In the genomic region with DNA sequence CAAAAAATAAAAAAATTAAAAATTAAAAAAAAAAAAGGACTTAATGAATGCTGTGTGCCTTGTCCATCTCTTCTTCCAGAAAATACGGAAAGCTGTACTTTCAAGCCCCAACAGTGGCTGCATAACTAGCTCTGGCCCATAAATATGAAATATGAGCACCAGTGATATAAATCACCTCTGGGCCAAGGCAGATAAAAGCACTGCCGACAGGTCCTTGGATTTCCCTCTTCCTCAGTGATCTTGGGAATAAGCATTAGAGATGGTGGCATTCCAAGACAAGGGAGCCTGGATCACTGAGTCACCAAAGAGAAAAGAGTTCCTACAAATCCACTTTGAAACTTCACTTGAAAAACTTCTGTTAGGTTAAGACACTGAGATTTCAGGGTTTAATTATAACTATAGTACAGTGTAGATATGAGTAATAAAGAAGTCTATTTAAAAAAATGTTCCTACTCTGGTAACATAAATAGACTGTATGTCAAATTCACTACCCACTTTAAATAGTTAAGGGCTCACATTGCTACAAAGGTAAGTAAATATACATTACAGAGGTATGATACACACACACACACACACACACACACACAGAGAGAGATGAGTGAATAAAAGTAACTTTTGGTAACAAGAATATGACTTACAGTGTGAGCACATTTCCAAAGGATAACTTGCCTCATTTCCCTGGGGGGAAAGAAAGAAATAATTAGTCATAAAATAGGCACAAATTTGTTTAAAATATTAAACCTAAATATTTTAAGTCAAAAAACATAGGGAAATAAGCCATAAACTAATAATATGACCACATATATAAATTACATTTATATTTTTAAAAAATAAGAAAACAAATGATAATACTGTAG, we compare ENCODE assay signal across 9 cellular contexts. TPM values are rescaled to one million over a fixed set of nuclear protein-coding genes. Genes with fewer than 3 reads are reported as not detected.
DNase-seq lines count a peak whose midpoint lies in the region; ATAC-seq and TF ChIP-seq lines count a peak whose summit lies in the region.
"Had no signal": no experiment of that assay in that cellular context is flagged by ENCODE, and none has a peak within 500 bp of the region (broad histone marks: within the 10 kb centered on the region; RNA-seq: fewer than 3 reads in every experiment).

No MANE protein-coding gene starts in this region.

- DNase-seq in adrenal gland (peak in 5 of 7 donors; percentile 33 to 47 (median 37)), prostate gland (ENCODE audit: low spot score) (peak; percentile 6), H4 (ENCODE audit: low spot score) (no peak)
- DNase-seq: amygdala, NCI-H146 had no signal

- TF ChIP-seq CTCF in adrenal gland (IDR thresholded peaks at IDR 0.05) (no peak), prostate gland (IDR thresholded peaks at IDR 0.05) (no peak)

- H3K9me3 ChIP-seq in adrenal gland (replicated peaks in 1 of 3) (no peaks in the 10 kb centered on the region), prostate gland (no peaks in the 10 kb centered on the region)

- H3K4me3 ChIP-seq in GM08714 (ENCODE audit: low read length), result peak overlapping the region; percentile 49; the same call in 1 of the 2 replicates
- H3K4me3 ChIP-seq in adrenal gland, result no peak overlapping the region
- H3K4me3 ChIP-seq in prostate gland, result no peak overlapping the region

- intact Hi-C loops in adrenal gland (cut with DNase I), result no loop called here
- intact Hi-C loops in prostate gland (cut with DNase I), result no loop called here

- H3K27me3 ChIP-seq in adrenal gland (no peaks in the 10 kb centered on the region), prostate gland (replicated peaks; ENCODE audit: insufficient read depth) (no peaks in the 10 kb centered on the region)

- ATAC-seq in HG02870 (IDR thresholded peaks at IDR 0.05; ENCODE audit: unreplicated experiment) (peak; percentile 53), GM21447 (IDR thresholded peaks at IDR 0.05; ENCODE audit: unreplicated experiment) (no peak), GM18517 (IDR thresholded peaks at IDR 0.05; ENCODE audit: unreplicated experiment) (no peak)

- WGBS in adrenal gland, 4 donors, result 14 to 31% (median 26%) methylated on average over 2 of the region's 2 CpGs
- WGBS in prostate gland, result 0% methylated on average over 2 of the region's 2 CpGs

- H3K4me1 ChIP-seq in adrenal gland (replicated peaks in 1 of 2), result peaks cover 48 to 67% of the 10 kb centered on the region in 2 donors
- H3K4me1 ChIP-seq in prostate gland (replicated peaks), result peaks cover 3% of the 10 kb centered on the region

- TF ChIP-seq POLR2A in adrenal gland (IDR thresholded peaks at IDR 0.05), result no peak
- TF ChIP-seq POLR2A in prostate gland (IDR thresholded peaks at IDR 0.05), result no peak

- no peaks in the 10 kb centered on the region for H3K36me3 ChIP-seq in adrenal gland (replicated peaks in 1 of 2)
- no peaks in the 10 kb centered on the region for H3K36me3 ChIP-seq in prostate gland

- peak overlapping the region in 2 of 5 donors; percentile 24 to 57 for H3K27ac ChIP-seq in adrenal gland
- no peak overlapping the region for H3K27ac ChIP-seq in prostate gland

RNA-seq across cellular contexts. Expression of gene PPP3R1, which starts 35.6 kb away (rescaled TPM):
- total RNA-seq in adrenal gland (100 to 1,000 TPM in 1 of 8 donors, 10 to 100 TPM in 7; 26.4 to 169 (median 63.7) TPM), prostate gland (10 to 100 TPM; 31.3 to 34.9 TPM)
- polyA plus RNA-seq in adrenal gland, result 10 to 100 TPM; 11.8 to 68.4 (median 13.3) TPM
- total RNA-seq in H4 (2014; rRNA removed; shearing (Covaris generic)), result 17.6 and 26.5 TPM in 2 replicates

RNA-seq across cellular contexts. Expression of gene PNO1, which starts 59.0 kb away (rescaled TPM):
- total RNA-seq in adrenal gland (10 to 100 TPM in 6 of 8 donors, 1 to 10 TPM in 2; 6.3 to 23.2 (median 14.8) TPM), prostate gland (10 to 100 TPM; 10.1 to 20.2 TPM)
- polyA plus RNA-seq in adrenal gland, result 10 to 100 TPM in 1 of 3 donors, 1 to 10 TPM in 2; 6.0 to 25.5 (median 9.1) TPM
- 26.4 and 28.8 TPM in 2 replicates for total RNA-seq in H4 (2014; rRNA removed; shearing (Covaris generic))
